In genomic region chr3:50586763-50587070, GRCh38 we compare ENCODE assay signal across 22 cellular contexts. TPM values are rescaled to one million over a fixed set of nuclear protein-coding genes. Genes with fewer than 3 reads are reported as not detected.
DNase-seq lines count a peak whose midpoint lies in the region; ATAC-seq, FAIRE-seq and TF ChIP-seq lines count a peak whose summit lies in the region.
"Had no signal": no experiment of that assay in that cellular context is flagged by ENCODE, and none has a peak within 500 bp of the region (broad histone marks: within the 10 kb centered on the region; RNA-seq: fewer than 3 reads in every experiment).

No MANE protein-coding gene starts in this region.

- intact Hi-C loops in CD4-positive, alpha-beta T cell (cut with DNase I, micrococcal nuclease) = no loop called here
- intact Hi-C loops in kidney (cut with DNase I) = no loop called here
- intact Hi-C loops in esophagus muscularis mucosa (cut with DNase I) = no loop called here

- H3K4me1 ChIP-seq in kidney (ENCODE audit: control insufficient read depth in 1 of 2, insufficient read depth in 1 of 2, low read depth in 1 of 2, low read length in 2 of 2) (peaks cover 3 to 7% of the 10 kb centered on the region in 2 donors), esophagus muscularis mucosa (peaks cover 17 to 47% (median 26%) of the 10 kb centered on the region in 4 donors)

- H3K27ac ChIP-seq in CD4-positive, alpha-beta T cell (ENCODE audit: low read depth, low read length) = no peak overlapping the region
- H3K27ac ChIP-seq in kidney (ENCODE audit: low read depth in 2 of 2, low read length in 2 of 2) (no peak overlapping the region), esophagus muscularis mucosa (replicated peaks in 1 of 4) (no peak overlapping the region)
- H3K27ac ChIP-seq: ascending aorta, KMS-11, Peyer's patch, sigmoid colon, SK-N-MC, stomach had no signal

- no peaks in the 10 kb centered on the region for H3K9me3 Mint-ChIP-seq in T-helper 2 cell treated with Interferon-gamma antibody and Interleukin-4, amounts not matched to agents 5 μg/mL and 100 μg/mL, for 36 hours
- H3K9me3 Mint-ChIP-seq in CD4-positive, alpha-beta T cell = no peaks in the 10 kb centered on the region
- H3K9me3 Mint-ChIP-seq in activated naive CD4-positive, alpha-beta T cell treated with anti-CD3 and anti-CD28 coated beads, Interleukin-2, amount 50 U/mL, for 72 hours = no peaks in the 10 kb centered on the region
- H3K9me3 Mint-ChIP-seq in naive thymus-derived CD8-positive, alpha-beta T cell = no peaks in the 10 kb centered on the region
- H3K9me3 Mint-ChIP-seq: type B pancreatic cell had no signal

- no peak overlapping the region for H3K4me3 ChIP-seq in kidney (ENCODE audit: low read length in 2 of 2)
- H3K4me3 ChIP-seq in esophagus muscularis mucosa = no peak overlapping the region
- H3K4me3 ChIP-seq: ascending aorta, Peyer's patch, sigmoid colon, SK-N-MC, stomach had no signal

- no peak for TF ChIP-seq POLR2A in esophagus muscularis mucosa (IDR thresholded peaks at IDR 0.05; ENCODE audit: low read depth)

- CTCF ChIA-PET in CD4-positive, alpha-beta T cell (lab: Charles Lee) = interaction anchor here (1.2 to 8.4 kb wide), 3 partner anchors 14 to 23 kb away, joined by 5 to 114 read pairs (median 24); partner anchors contain the start of gene CISH

- TF ChIP-seq EP300 in esophagus muscularis mucosa (IDR thresholded peaks at IDR 0.05) = no peak

- H3K4me1 Mint-ChIP-seq in T-helper 2 cell treated with Interferon-gamma antibody and Interleukin-4, amounts not matched to agents 5 μg/mL and 100 μg/mL, for 36 hours (ENCODE audit: low read depth) = peaks cover 64% of the 10 kb centered on the region
- peaks cover 39% of the 10 kb centered on the region for H3K4me1 Mint-ChIP-seq in CD4-positive, alpha-beta T cell (ENCODE audit: low read depth)
- H3K4me1 Mint-ChIP-seq in naive thymus-derived CD8-positive, alpha-beta T cell = peaks cover 29 to 73% (median 52%) of the 10 kb centered on the region in 4 donors

- no peak for TF ChIP-seq CTCF in CD4-positive, alpha-beta T cell (IDR thresholded peaks at IDR 0.05)
- TF ChIP-seq CTCF in kidney (IDR thresholded peaks at IDR 0.05; ENCODE audit: borderline replicate concordance, extremely low read depth, insufficient read depth) = no peak
- TF ChIP-seq CTCF in esophagus muscularis mucosa (IDR thresholded peaks at IDR 0.05) = no peak

- FAIRE-seq in kidney (lab: Jason Lieb, UNC) = no peak
- FAIRE-seq: TTC549 had no signal

- H3K27me3 Mint-ChIP-seq in T-helper 2 cell treated with Interferon-gamma antibody and Interleukin-4, amounts not matched to agents 5 μg/mL and 100 μg/mL, for 36 hours (ENCODE audit: low read depth) = no peaks in the 10 kb centered on the region
- H3K27me3 Mint-ChIP-seq in CD4-positive, alpha-beta T cell = no peaks in the 10 kb centered on the region
- no peaks in the 10 kb centered on the region for H3K27me3 Mint-ChIP-seq in naive thymus-derived CD8-positive, alpha-beta T cell
- H3K27me3 Mint-ChIP-seq: B cell, type B pancreatic cell had no signal

- WGBS in esophagus muscularis mucosa = 91% methylated on average over 3 of the region's 3 CpGs

- no peak overlapping the region for H3K4me3 Mint-ChIP-seq in T-helper 2 cell treated with Interferon-gamma antibody and Interleukin-4, amounts not matched to agents 5 μg/mL and 100 μg/mL, for 36 hours
- H3K4me3 Mint-ChIP-seq in CD4-positive, alpha-beta T cell = no peak overlapping the region
- no peak overlapping the region for H3K4me3 Mint-ChIP-seq in naive thymus-derived CD8-positive, alpha-beta T cell
- H3K4me3 Mint-ChIP-seq: B cell, type B pancreatic cell had no signal

- no peak for DNase-seq in T-helper 2 cell treated with Interferon-gamma antibody and Interleukin-4, amounts not matched to agents 5 μg/mL and 100 μg/mL, for 36 hours (ENCODE audit: low spot score)
- no peak for DNase-seq in T-helper 2 cell
- no peak for DNase-seq in CD4-positive, alpha-beta T cell
- DNase-seq in activated naive CD4-positive, alpha-beta T cell treated with anti-CD3 and anti-CD28 coated beads, Interleukin-2, amount 50 U/mL, for 72 hours (ENCODE audit: low spot score in 2 of 2) = no peak
- no peak for DNase-seq in naive thymus-derived CD8-positive, alpha-beta T cell
- DNase-seq in kidney = no peak
- DNase-seq in esophagus muscularis mucosa (ENCODE audit: extremely low spot score) = no peak
- DNase-seq in NCI-H2029 treated with DMSO at 0.1 percent for 48 hours (lab: John Stamatoyannopoulos, UW) = no peak
- DNase-seq: 8988T; activated CD4-positive, alpha-beta T cell treated with anti-CD3 and anti-CD28 coated beads, Interleukin-2, amount 50 U/mL, for 1 hour; cerebellar nuclear complex; glutamatergic neuron; NCI-H2081; Peyer's patch; sigmoid colon; stomach had no signal

- peaks cover 25% of the 10 kb centered on the region for H3K36me3 Mint-ChIP-seq in T-helper 2 cell treated with Interferon-gamma antibody and Interleukin-4, amounts not matched to agents 5 μg/mL and 100 μg/mL, for 36 hours (ENCODE audit: low read depth)
- peaks cover 21% of the 10 kb centered on the region for H3K36me3 Mint-ChIP-seq in CD4-positive, alpha-beta T cell (ENCODE audit: low read depth)
- peaks cover 30 to 42% of the 10 kb centered on the region in 2 donors for H3K36me3 Mint-ChIP-seq in activated naive CD4-positive, alpha-beta T cell treated with anti-CD3 and anti-CD28 coated beads, Interleukin-2, amount 50 U/mL, for 72 hours
- peaks cover 0 to 9% (median 5%) of the 10 kb centered on the region in 3 donors for H3K36me3 Mint-ChIP-seq in naive thymus-derived CD8-positive, alpha-beta T cell
- H3K36me3 Mint-ChIP-seq: type B pancreatic cell had no signal

- POLR2A ChIA-PET in CD4-positive, alpha-beta T cell (lab: Charles Lee) = interaction anchor here (1.0 to 9.4 kb wide), 2 partner anchors 15 to 24 kb away, joined by 3 to 86 read pairs; partner anchors contain the start of gene CISH
- POLR2A ChIA-PET in naive thymus-derived CD8-positive, alpha-beta T cell (lab: Charles Lee) = interaction anchor here (1.0 to 11.1 kb wide), 3 partner anchors 13 to 798 kb away, joined by 3 to 433 read pairs (median 203); partner anchors contain the start of genes C3orf18, CISH, HEMK1 and MANF

- ATAC-seq in CD4-positive, alpha-beta T cell (ENCODE audit: poor library complexity) = no peak
- no peak for ATAC-seq in activated naive CD4-positive, alpha-beta T cell treated with anti-CD3 and anti-CD28 coated beads, Interleukin-2, amount 50 U/mL, for 72 hours
- no peak for ATAC-seq in naive thymus-derived CD8-positive, alpha-beta T cell

- H3K36me3 ChIP-seq in kidney (ENCODE audit: control insufficient read depth in 1 of 2, insufficient read depth in 2 of 2, low read length in 2 of 2) (peaks cover 0 to 3% of the 10 kb centered on the region in 2 donors), esophagus muscularis mucosa (peaks cover 0 to 27% (median 7%) of the 10 kb centered on the region in 4 donors)
- H3K36me3 ChIP-seq: ascending aorta, Peyer's patch had no signal

- no peaks in the 10 kb centered on the region for H3K27me3 ChIP-seq in CD4-positive, alpha-beta T cell (ENCODE audit: control insufficient read depth, insufficient read depth, low read length)
- H3K27me3 ChIP-seq in esophagus muscularis mucosa = no peaks in the 10 kb centered on the region
- H3K27me3 ChIP-seq: ascending aorta, Peyer's patch, sigmoid colon, stomach had no signal

- peak overlapping the region; percentile 97 for H3K27ac Mint-ChIP-seq in T-helper 2 cell treated with Interferon-gamma antibody and Interleukin-4, amounts not matched to agents 5 μg/mL and 100 μg/mL, for 36 hours
- peak overlapping the region; percentile 86 for H3K27ac Mint-ChIP-seq in CD4-positive, alpha-beta T cell
- H3K27ac Mint-ChIP-seq in activated naive CD4-positive, alpha-beta T cell treated with anti-CD3 and anti-CD28 coated beads, Interleukin-2, amount 50 U/mL, for 72 hours = peak overlapping the region; percentile 96 to 99
- H3K27ac Mint-ChIP-seq in naive thymus-derived CD8-positive, alpha-beta T cell = peak overlapping the region in 8 of 10 donors; percentile 80 to 90 (median 84)
- H3K27ac Mint-ChIP-seq: type B pancreatic cell had no signal

- H3K9me3 ChIP-seq in CD4-positive, alpha-beta T cell (ENCODE audit: control insufficient read depth, low read length) = no peaks in the 10 kb centered on the region
- no peaks in the 10 kb centered on the region for H3K9me3 ChIP-seq in kidney (ENCODE audit: control insufficient read depth in 1 of 2, low read length in 2 of 2)
- H3K9me3 ChIP-seq in esophagus muscularis mucosa = no peaks in the 10 kb centered on the region
- H3K9me3 ChIP-seq: ascending aorta, Peyer's patch, sigmoid colon, stomach had no signal

- H3K9ac ChIP-seq in kidney (ENCODE audit: low read length in 2 of 2) = no peak overlapping the region
- H3K9ac ChIP-seq: KMS-11 had no signal

RNA-seq across cellular contexts. Expression of gene HEMK1, which starts 17.4 kb away (rescaled TPM):
- total RNA-seq in CD4-positive, alpha-beta T cell = 10 to 100 TPM; 12.4 to 14.6 TPM
- total RNA-seq in activated naive CD4-positive, alpha-beta T cell treated with anti-CD3 and anti-CD28 coated beads, Interleukin-2, amount 50 U/mL, for 72 hours = 10 to 100 TPM; 69.7 to 74.6 TPM
- 10 to 100 TPM; 65.1 to 67.1 TPM for total RNA-seq in naive thymus-derived CD8-positive, alpha-beta T cell
- 10 to 100 TPM; 20.2 to 43.1 (median 30.3) TPM for polyA plus RNA-seq in naive thymus-derived CD8-positive, alpha-beta T cell
- total RNA-seq in kidney (25.1 TPM), esophagus muscularis mucosa (10 to 100 TPM in 1 of 4 donors, 1 to 10 TPM in 3; 4.6 to 10.6 (median 6.3) TPM)
- polyA plus RNA-seq in kidney (ENCODE audit: insufficient read depth, low read depth, low replicate concordance) = 30.3 TPM

RNA-seq across cellular contexts. Expression of gene C3orf18, which starts 19.2 kb away (rescaled TPM):
- 1 to 10 TPM; 3.9 to 5.2 TPM for total RNA-seq in CD4-positive, alpha-beta T cell
- 10 to 100 TPM; 21.4 to 42.4 TPM for total RNA-seq in activated naive CD4-positive, alpha-beta T cell treated with anti-CD3 and anti-CD28 coated beads, Interleukin-2, amount 50 U/mL, for 72 hours
- total RNA-seq in naive thymus-derived CD8-positive, alpha-beta T cell = 10 to 100 TPM; 17.7 to 18.4 TPM
- polyA plus RNA-seq in naive thymus-derived CD8-positive, alpha-beta T cell = 10 to 100 TPM; 14.1 to 17.3 (median 14.2) TPM
- total RNA-seq in kidney = 6.2 TPM
- 14.9 TPM for polyA plus RNA-seq in kidney (ENCODE audit: insufficient read depth, low read depth, low replicate concordance)
- total RNA-seq in esophagus muscularis mucosa = 10 to 100 TPM; 13.6 to 23.8 (median 18.9) TPM

RNA-seq across cellular contexts. Expression of gene CISH, which starts 24.9 kb away (rescaled TPM):
- 1 to 10 TPM; 3.5 to 3.7 TPM for total RNA-seq in CD4-positive, alpha-beta T cell
- 100 to 1,000 TPM; 222 to 258 TPM for total RNA-seq in activated naive CD4-positive, alpha-beta T cell treated with anti-CD3 and anti-CD28 coated beads, Interleukin-2, amount 50 U/mL, for 72 hours
- total RNA-seq in naive thymus-derived CD8-positive, alpha-beta T cell = 1 to 10 TPM; 8.1 to 8.8 TPM
- 100 to 1,000 TPM in 2 of 3 donors, 10 to 100 TPM in 1; 16.3 to 135 (median 100) TPM for polyA plus RNA-seq in naive thymus-derived CD8-positive, alpha-beta T cell
- total RNA-seq in kidney (30.8 TPM), esophagus muscularis mucosa (10 to 100 TPM in 1 of 4 donors, 1 to 10 TPM in 3; 1.7 to 26.7 (median 4.4) TPM)
- 59.4 TPM for polyA plus RNA-seq in kidney (ENCODE audit: insufficient read depth, low read depth, low replicate concordance)

RNA-seq across cellular contexts. Expression of gene MAPKAPK3, which starts 30.2 kb away (rescaled TPM):
- 10 to 100 TPM; 16.4 to 16.6 TPM for total RNA-seq in CD4-positive, alpha-beta T cell
- 100 to 1,000 TPM in 1 of 2 donors, 10 to 100 TPM in 1; 94.3 to 153 TPM for total RNA-seq in activated naive CD4-positive, alpha-beta T cell treated with anti-CD3 and anti-CD28 coated beads, Interleukin-2, amount 50 U/mL, for 72 hours
- total RNA-seq in naive thymus-derived CD8-positive, alpha-beta T cell = 10 to 100 TPM; 27.5 TPM
- polyA plus RNA-seq in naive thymus-derived CD8-positive, alpha-beta T cell = 10 to 100 TPM; 42.4 to 48.2 (median 48.1) TPM
- total RNA-seq in kidney = 75.8 TPM
- polyA plus RNA-seq in kidney (ENCODE audit: insufficient read depth, low read depth, low replicate concordance) = 68.0 TPM
- 10 to 100 TPM; 20.8 to 31.3 (median 27.2) TPM for total RNA-seq in esophagus muscularis mucosa
